28 cellular contexts compared by ENCODE assay signal in the genomic region with DNA sequence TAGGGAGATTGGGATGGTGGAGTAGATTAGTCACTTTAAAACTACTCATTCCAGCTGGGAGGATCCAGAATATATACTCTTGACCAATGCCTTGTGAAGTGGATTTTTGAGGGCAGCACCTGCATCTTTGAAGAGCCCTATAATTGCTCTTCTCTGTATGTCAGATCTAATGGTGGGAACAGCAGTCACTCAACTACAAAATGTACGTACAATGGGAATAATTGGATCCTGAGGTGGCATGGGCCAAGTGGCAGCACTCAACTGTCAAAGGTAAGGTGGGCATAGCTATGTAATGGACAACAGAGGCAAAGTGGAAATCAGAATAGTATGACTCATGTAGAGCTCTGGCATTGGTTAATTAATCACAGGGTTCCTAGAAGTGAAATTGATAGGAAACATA. TPM values are rescaled to one million over a fixed set of nuclear protein-coding genes. Genes with fewer than 3 reads are reported as not detected.
DNase-seq lines count a peak whose midpoint lies in the region; FAIRE-seq and TF ChIP-seq lines count a peak whose summit lies in the region.
"Had no signal": no experiment of that assay in that cellular context is flagged by ENCODE, and none has a peak within 500 bp of the region (broad histone marks: within the 10 kb centered on the region; RNA-seq: fewer than 3 reads in every experiment).

No MANE protein-coding gene starts in this region.

- H3K4me1 ChIP-seq in HEK293 (ENCODE audit: control insufficient read depth, insufficient read depth, low read length): no peaks in the 10 kb centered on the region
- H3K4me1 ChIP-seq: BE2C, BLaER1 had no signal

- H3K27ac ChIP-seq in HEK293 (ENCODE audit: extremely low read depth, low read depth, low read length) (no peak overlapping the region), temporal lobe (ENCODE audit: low read depth, low read length) (peak overlapping the region; percentile 20)
- H3K27ac ChIP-seq: BLaER1 had no signal

- peak; percentile 26 for FAIRE-seq in GM19239 (lab: Jason Lieb, UNC)
- FAIRE-seq: A204.1, GM12891 had no signal

- no peaks in the 10 kb centered on the region for H3K27me3 Mint-ChIP-seq in HFFc6 (ENCODE audit: insufficient read depth)
- H3K27me3 Mint-ChIP-seq: CD4-positive, alpha-beta memory T cell; CD8-positive, alpha-beta memory T cell had no signal

- no peak overlapping the region for H3K4me3 ChIP-seq in HEK293 (ENCODE audit: low read depth, low read length)
- H3K4me3 ChIP-seq: BLaER1 had no signal

- POLR2A ChIA-PET in HEK293 (lab: Yijun Ruan, JAX): no interaction called here

- CTCF ChIA-PET in HEK293 (lab: Yijun Ruan, JAX): no interaction called here

- DNase-seq in GM19239 (ENCODE audit: insufficient read length, low spot score) (no peak), kidney tubule cell (ENCODE audit: low spot score) (peak; percentile 31), HFFc6 (no peak), LoVo (ENCODE audit: low spot score) (no peak)
- no peak for DNase-seq in activated CD4-positive, alpha-beta T cell treated with anti-CD3 and anti-CD28 coated beads for 4 hours
- DNase-seq: 8988T; ACHN; BE2C; C1 segment of cervical spinal cord; CD4-positive, alpha-beta memory T cell; CD4-positive, CD25-positive, alpha-beta regulatory T cell; CD8-positive, alpha-beta memory T cell; COR-L47; DMS 273 treated with DMSO at 0.1 percent for 48 hours; DMS153; DMS53; DMS79; DND-41; EL; GDM1 had no signal

- no peaks in the 10 kb centered on the region for H3K36me3 ChIP-seq in HEK293 (ENCODE audit: control insufficient read depth in 2 of 2, insufficient read depth in 1 of 2, low read length in 2 of 2)
- H3K36me3 ChIP-seq: BE2C, BLaER1 had no signal

- no peak for TF ChIP-seq CTCF in HEK293 (tag by site-specific recombination; IDR thresholded peaks at IDR 0.05)
- TF ChIP-seq CTCF in HFFc6 (IDR thresholded peaks at IDR 0.05): no peak

- no peak overlapping the region for H3K4me3 Mint-ChIP-seq in HFFc6
- H3K4me3 Mint-ChIP-seq: CD14-positive monocyte; CD4-positive, alpha-beta memory T cell; CD4-positive, CD25-positive, alpha-beta regulatory T cell; CD8-positive, alpha-beta memory T cell had no signal

- no peaks in the 10 kb centered on the region for H3K36me3 Mint-ChIP-seq in HFFc6 (ENCODE audit: low read depth)
- H3K36me3 Mint-ChIP-seq: CD14-positive monocyte had no signal

- no peaks in the 10 kb centered on the region for H3K4me1 Mint-ChIP-seq in HFFc6 (ENCODE audit: low read depth)
- H3K4me1 Mint-ChIP-seq: CD14-positive monocyte; CD4-positive, alpha-beta memory T cell; CD8-positive, alpha-beta memory T cell had no signal

- H3K27ac Mint-ChIP-seq in HFFc6: no peak overlapping the region
- H3K27ac Mint-ChIP-seq: CD4-positive, alpha-beta memory T cell; CD4-positive, CD25-positive, alpha-beta regulatory T cell had no signal

- H3K9me3 Mint-ChIP-seq in HFFc6: peaks cover 55% of the 10 kb centered on the region

- no peaks in the 10 kb centered on the region for H3K9me3 ChIP-seq in HEK293 (ENCODE audit: control insufficient read depth, insufficient read depth, low read depth, low read length)
- H3K9me3 ChIP-seq: BE2C had no signal

TF ChIP-seq in HEK293, 187 proteins besides CTCF, POLR2A, EP300 and RAD21:
- TF ChIP-seq ZNF133 (tag by site-specific recombination; IDR thresholded peaks at IDR 0.05): no peak
- peak; percentile 94 for TF ChIP-seq ZNF302 (tag by site-specific recombination; IDR thresholded peaks at IDR 0.05; ENCODE audit: low read depth)
- TF ChIP-seq, protein P1, sequence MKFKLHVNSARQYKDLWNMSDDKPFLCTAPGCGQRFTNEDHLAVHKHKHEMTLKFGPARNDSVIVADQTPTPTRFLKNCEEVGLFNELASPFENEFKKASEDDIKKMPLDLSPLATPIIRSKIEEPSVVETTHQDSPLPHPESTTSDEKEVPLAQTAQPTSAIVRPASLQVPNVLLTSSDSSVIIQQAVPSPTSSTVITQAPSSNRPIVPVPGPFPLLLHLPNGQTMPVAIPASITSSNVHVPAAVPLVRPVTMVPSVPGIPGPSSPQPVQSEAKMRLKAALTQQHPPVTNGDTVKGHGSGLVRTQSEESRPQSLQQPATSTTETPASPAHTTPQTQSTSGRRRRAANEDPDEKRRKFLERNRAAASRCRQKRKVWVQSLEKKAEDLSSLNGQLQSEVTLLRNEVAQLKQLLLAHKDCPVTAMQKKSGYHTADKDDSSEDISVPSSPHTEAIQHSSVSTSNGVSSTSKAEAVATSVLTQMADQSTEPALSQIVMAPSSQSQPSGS (tag by site-specific recombination; IDR thresholded peaks at IDR 0.05; ENCODE audit: low read depth): no peak
- no peak for TF ChIP-seq ZNF239 (tag by site-specific recombination; IDR thresholded peaks at IDR 0.05)
- no peak for TF ChIP-seq ZNF580 (tag by site-specific recombination; IDR thresholded peaks at IDR 0.05)
TF ChIP-seq in HEK293: peak in this region for 1.

RNA-seq across cellular contexts. Expression of gene KIAA0040, which starts 51.6 kb away (rescaled TPM):
- 1.5 TPM for total RNA-seq in temporal lobe
- not detected for total RNA-seq in HFFc6 (2021; fragmentation: NEBNext Ultra II Directional; extraction: Animal tissue kit (Norgen Biotek cat#: 25700))
- total RNA-seq: A673, G401 had no signal
